10 cellular contexts compared by ENCODE assay signal in the genomic region with DNA sequence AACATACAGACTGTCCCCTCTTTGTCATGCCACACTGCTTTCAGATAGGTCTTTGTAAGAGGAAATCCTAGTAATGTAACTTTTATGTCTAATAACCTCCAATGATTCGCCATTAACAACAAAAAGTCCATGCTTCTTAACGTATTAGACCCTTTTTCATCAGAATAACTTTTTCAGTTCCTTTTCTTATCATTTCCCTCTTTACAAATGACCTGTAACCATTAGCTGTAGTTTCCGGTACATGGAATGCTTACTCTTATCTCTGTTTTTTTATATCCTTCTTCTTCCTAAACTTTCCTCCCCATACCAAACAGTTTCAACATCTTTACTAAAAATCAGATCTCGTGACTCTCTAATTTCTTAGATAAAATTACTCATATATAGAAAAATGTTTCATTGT.
"Had no signal": no experiment of that assay in that cellular context is flagged by ENCODE, and none has a peak within 500 bp of the region (broad histone marks: within the 10 kb centered on the region; RNA-seq: fewer than 3 reads in every experiment).

No MANE protein-coding gene starts in this region.

- H3K4me3 Mint-ChIP-seq: HFFc6, IgD-negative memory B cell had no signal

- H3K4me1 ChIP-seq: HAP-1 had no signal

- H3K4me1 Mint-ChIP-seq: IgD-negative memory B cell had no signal

- H3K4me3 ChIP-seq: GM23248, HAP-1 had no signal

- H3K9me3 ChIP-seq: HAP-1 had no signal

- ATAC-seq: HCT116, HepG2 had no signal

- FAIRE-seq: HepG2 had no signal

- H3K9ac ChIP-seq: GM23248 had no signal

- H3K27ac ChIP-seq: GM23248, HL-60 had no signal

- H3K27ac Mint-ChIP-seq: HFFc6, IgD-negative memory B cell had no signal

- H3K36me3 ChIP-seq: HAP-1 had no signal

- H3K27me3 Mint-ChIP-seq: IgD-negative memory B cell had no signal

- DNase-seq: GM23248, GOT3, H7, HFFc6, KBM-7 had no signal

- H2AFZ ChIP-seq: GM23248 had no signal
